8 cellular contexts compared by ENCODE assay signal in genomic region chr2:120735750-120736170, GRCh38. TPM values are rescaled to one million over a fixed set of nuclear protein-coding genes. Genes with fewer than 3 reads are reported as not detected.
DNase-seq lines count a peak whose midpoint lies in the region; ATAC-seq and TF ChIP-seq lines count a peak whose summit lies in the region.

Gene GLI2, plus strand, starts transcription at chr2:120735868. Its CDS starts 61,453 bp downstream, at chr2:120797321.

- no peak within 1 kb of the TSS for H3K27ac ChIP-seq in BLaER1 treated with 17β-estradiol and CSF1 and Interleukin-3, amounts not matched to agents 10 nM and 100 nM
- H3K27ac ChIP-seq in heart right ventricle = peak within 1 kb of the TSS in 9 of 10 donors; percentile 44 to 87 (median 76)

- H3K4me3 Mint-ChIP-seq in activated naive CD8-positive, alpha-beta T cell treated with anti-CD3 and anti-CD28 coated beads for 36 hours = peak within 1 kb of the TSS; percentile 29

- H3K4me1 ChIP-seq in BLaER1 treated with 17β-estradiol and CSF1 and Interleukin-3, amounts not matched to agents 10 nM and 100 nM = peaks cover 11 to 22% (median 18%) of the 10 kb centered on the region in 10 experiments; a peak in 19 of 20 replicates
- H3K4me1 ChIP-seq in heart right ventricle = peaks cover 2 to 22% (median 8%) of the 10 kb centered on the region in 9 donors

- no peaks in the 10 kb centered on the region for H3K36me3 Mint-ChIP-seq in activated naive CD8-positive, alpha-beta T cell treated with anti-CD3 and anti-CD28 coated beads for 36 hours

- peaks cover 76 to 87% (median 85%) of the 10 kb centered on the region in 11 experiments for H3K27me3 ChIP-seq in BLaER1 treated with 17β-estradiol and CSF1 and Interleukin-3, amounts not matched to agents 10 nM and 100 nM
- H3K27me3 ChIP-seq in heart right ventricle = peaks cover 0 to 96% (median 85%) of the 10 kb centered on the region in 7 donors

- no peaks in the 10 kb centered on the region for H3K9me3 ChIP-seq in BLaER1 treated with 17β-estradiol and CSF1 and Interleukin-3, amounts not matched to agents 10 nM and 100 nM (replicated peaks in 1 of 11)
- H3K9me3 ChIP-seq in heart right ventricle = no peaks in the 10 kb centered on the region

- ATAC-seq in GM21390 (IDR thresholded peaks at IDR 0.05; ENCODE audit: unreplicated experiment) (peak; percentile 69), heart right ventricle (peak; percentile 65 to 87 (median 80)), HG02623 (IDR thresholded peaks at IDR 0.05; ENCODE audit: unreplicated experiment) (no peak), GM21515 (IDR thresholded peaks at IDR 0.05; ENCODE audit: unreplicated experiment) (no peak)

- no peak within 1 kb of the TSS for H3K27ac Mint-ChIP-seq in activated naive CD8-positive, alpha-beta T cell treated with anti-CD3 and anti-CD28 coated beads for 36 hours

- TF ChIP-seq CTCF in heart right ventricle (IDR thresholded peaks at IDR 0.05) = peak; percentile 50 to 81 (median 65)

- intact Hi-C loops in heart right ventricle (cut with DNase I) = loop anchor here in 5 of 10 donors (2.0 to 10.0 kb wide), 4 partner anchors 129 to 337 kb away; no protein-coding TSS in a partner anchor
- intact Hi-C loops in posterior vena cava (cut with DNase I) = loop anchor here (2.0 to 10.0 kb wide), 5 partner anchors 39 to 209 kb away; no protein-coding TSS in a partner anchor

- peaks cover 0 to 47% (median 26%) of the 10 kb centered on the region in 11 experiments; a peak in 17 of 22 replicates for H4K20me1 ChIP-seq in BLaER1 treated with 17β-estradiol and CSF1 and Interleukin-3, amounts not matched to agents 10 nM and 100 nM

- H3K9ac ChIP-seq in BLaER1 treated with 17β-estradiol and CSF1 and Interleukin-3, amounts not matched to agents 10 nM and 100 nM = peak within 1 kb of the TSS; percentile 17 to 69 (median 52); a peak in 20 of 22 replicates

- H3K27me3 Mint-ChIP-seq in activated naive CD8-positive, alpha-beta T cell treated with anti-CD3 and anti-CD28 coated beads for 36 hours = peaks cover 76% of the 10 kb centered on the region

- peak within 1 kb of the TSS; percentile 92 to 100 (median 99) for H3K4me2 ChIP-seq in BLaER1 treated with 17β-estradiol and CSF1 and Interleukin-3, amounts not matched to agents 10 nM and 100 nM

- no peaks in the 10 kb centered on the region for H3K9me3 Mint-ChIP-seq in activated naive CD8-positive, alpha-beta T cell treated with anti-CD3 and anti-CD28 coated beads for 36 hours

- peak within 1 kb of the TSS; percentile 54 to 72 (median 64) for H3K4me3 ChIP-seq in BLaER1 treated with 17β-estradiol and CSF1 and Interleukin-3, amounts not matched to agents 10 nM and 100 nM
- peak within 1 kb of the TSS; percentile 38 to 62 (median 58) for H3K4me3 ChIP-seq in heart right ventricle

- peaks cover 9% of the 10 kb centered on the region for H3K4me1 Mint-ChIP-seq in activated naive CD8-positive, alpha-beta T cell treated with anti-CD3 and anti-CD28 coated beads for 36 hours

- no peaks in the 10 kb centered on the region for H3K36me3 ChIP-seq in BLaER1 treated with 17β-estradiol and CSF1 and Interleukin-3, amounts not matched to agents 10 nM and 100 nM
- H3K36me3 ChIP-seq in heart right ventricle = no peaks in the 10 kb centered on the region

- peak; percentile 65 for DNase-seq in NCI-H446 treated with DMSO at 0.1 percent for 48 hours (lab: John Stamatoyannopoulos, UW)
- peak; percentile 63 for DNase-seq in activated naive CD8-positive, alpha-beta T cell treated with anti-CD3 and anti-CD28 coated beads for 36 hours
- peak; percentile 65 to 75 for DNase-seq in heart right ventricle
- peak; percentile 91 for DNase-seq in posterior vena cava (ENCODE audit: low spot score)

- 0 to 1% methylated on average over 26 to 59 of the region's 59 CpGs for WGBS in heart right ventricle, 2 donors

RNA-seq across cellular contexts. Expression of gene GLI2, which starts in this region (rescaled TPM):
- total RNA-seq in activated naive CD8-positive, alpha-beta T cell treated with anti-CD3 and anti-CD28 coated beads for 36 hours = not detected
- total RNA-seq in heart right ventricle = 1 to 10 TPM in 8 of 10 donors, under 1 TPM in 2; 0.39 to 1.7 (median 1.0) TPM
- polyA plus RNA-seq in heart right ventricle = under 1 TPM; 0.37 to 0.80 TPM
- 10 to 100 TPM; 13.0 to 21.1 TPM for total RNA-seq in posterior vena cava

Comparison
In these comparisons a context has a peak if more than half of its experiments do, and no peak if none do; other contexts are left out.
1. RNA of gene GLI2 (total RNA-seq): 13.0 to 21.1 TPM in posterior vena cava; 0.39 to 1.7 TPM in heart right ventricle and not detected in activated naive CD8-positive, alpha-beta T cell treated with anti-CD3 and anti-CD28 coated beads for 36 hours; every median in the first group is over 4 times any median in the second.
2. Peak in DNase-seq in activated naive CD8-positive, alpha-beta T cell treated with anti-CD3 and anti-CD28 coated beads for 36 hours; RNA of the gene not detected or under 1 TPM.
3. H3K27ac ChIP-seq: peak in heart right ventricle (9 of 10); none in BLaER1 treated with 17β-estradiol and CSF1 and Interleukin-3, amounts not matched to agents 10 nM and 100 nM (0 of 11).
4. ATAC-seq: peak in GM21390 (single experiment) and heart right ventricle (8 of 8); none in HG02623 (single experiment) and GM21515 (single experiment).
5. Peak in every context shown above with its lines, with median percentiles within 50 percentile points of each other: DNase-seq.